ENCODE assay signal across 18 cellular contexts in the genomic region with DNA sequence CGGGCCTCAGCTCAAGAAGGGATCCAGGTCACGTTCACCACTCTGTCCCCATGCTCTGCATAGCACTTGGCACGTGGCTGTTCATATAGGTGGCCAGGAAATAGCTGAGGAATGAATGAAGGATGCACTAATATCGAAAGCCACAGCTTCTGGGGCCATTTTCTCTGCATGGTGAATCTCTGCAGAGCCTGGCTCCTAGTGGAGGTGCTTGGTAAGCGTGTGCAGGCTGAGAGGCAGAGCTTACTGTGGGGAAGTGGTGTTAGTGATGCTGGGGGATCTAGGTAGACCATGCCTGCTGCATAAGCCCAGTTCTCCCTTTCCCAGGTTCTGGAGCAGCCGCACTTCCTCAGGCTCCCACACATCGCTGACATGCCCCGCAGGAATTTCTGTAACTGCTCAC. TPM values are rescaled to one million over a fixed set of nuclear protein-coding genes. Genes with fewer than 3 reads are reported as not detected.
A peak's percentile ranks its signal among the peaks of the same experiment; 100 is the strongest.
DNase-seq lines count a peak whose midpoint lies in the region; ATAC-seq, FAIRE-seq and TF ChIP-seq lines count a peak whose summit lies in the region.
"Had no signal": no experiment of that assay in that cellular context is flagged by ENCODE, and none has a peak within 500 bp of the region (broad histone marks: within the 10 kb centered on the region; RNA-seq: fewer than 3 reads in every experiment).

No MANE protein-coding gene starts in this region.

- POLR2A ChIA-PET in endothelial cell of umbilical vein (lab: Charles Lee), result interaction anchor here (0.6 to 2.0 kb wide), 2 partner anchors 30 to 41 kb away, joined by 3 to 6 read pairs; partner anchors contain the start of gene PHLDA3

- intact Hi-C loops in breast epithelium (cut with DNase I; ENCODE audit: low total_unique reads) (no loop called here), mammary epithelial cell (cut with micrococcal nuclease) (no loop called here), endothelial cell of umbilical vein (cut with micrococcal nuclease) (no loop called here), ovary (cut with DNase I) (loop anchor here in 1 of 4 donors (5.0 kb wide), 1 partner anchor 991 kb away; no protein-coding TSS in a partner anchor)

- H3K4me2 ChIP-seq in mammary epithelial cell (ENCODE audit: insufficient read depth, low read depth, low read length) (no peak overlapping the region), endothelial cell of umbilical vein (ENCODE audit: insufficient read depth, low read length) (no peak overlapping the region)
- H3K4me2 ChIP-seq: SK-N-SH had no signal

- H4K20me1 ChIP-seq in mammary epithelial cell (ENCODE audit: insufficient read depth, low read length) (no peaks in the 10 kb centered on the region), endothelial cell of umbilical vein (replicated peaks; ENCODE audit: control insufficient read depth, extremely low read depth, insufficient read depth, low read length) (no peaks in the 10 kb centered on the region)

- FAIRE-seq in endothelial cell of umbilical vein (lab: Jason Lieb, UNC), result peak; percentile 4

- DNase-seq in breast epithelium (ENCODE audit: low spot score in 2 of 2), result no peak
- DNase-seq in mammary epithelial cell, result no peak
- no peak for DNase-seq in endothelial cell of umbilical vein (ENCODE audit: low read depth, low spot score)
- DNase-seq in ovary, result no peak
- no peak for DNase-seq in type B pancreatic cell (ENCODE audit: extremely low spot score, unreplicated experiment)
- DNase-seq in DMS 273 (lab: John Stamatoyannopoulos, UW; ENCODE audit: unreplicated experiment), result no peak
- DNase-seq in stimulated activated CD4-positive, alpha-beta T cell treated with anti-CD3 and anti-CD28 coated beads, Interleukin-1b, Interleukin-23, amount 100 ng/mL, for 48 hours, result no peak
- DNase-seq: 8988T; activated CD4-positive, alpha-beta T cell treated with anti-CD3 and anti-CD28 coated beads, Interleukin-2, amount 10 ng/mL, durations not matched to agents 24 days and 14 days; activated naive CD4-positive, alpha-beta T cell treated with Interleukin-2 at 50 U/mL for 16 hours; CD4-positive, alpha-beta memory T cell; DND-41; left colon; naive B cell; NCI-H524 treated with DMSO at 0.1 percent for 48 hours; psoas muscle; SK-N-SH had no signal

- WGBS in mammary epithelial cell (ENCODE audit: low coverage, missing lambda C conversion rate), result 31% methylated on average over 7 of the region's 8 CpGs
- WGBS in ovary, 3 donors, result 60 to 82% (median 75%) methylated on average over 8 of the region's 8 CpGs

- H3K4me1 Mint-ChIP-seq in type B pancreatic cell (ENCODE audit: unreplicated experiment), result peaks cover 58% of the 10 kb centered on the region
- H3K4me1 Mint-ChIP-seq: naive B cell had no signal

- H3K9me3 Mint-ChIP-seq in type B pancreatic cell, result no peaks in the 10 kb centered on the region
- H3K9me3 Mint-ChIP-seq: activated CD4-positive, alpha-beta T cell treated with anti-CD3 and anti-CD28 coated beads, Interleukin-2, amount 10 ng/mL, durations not matched to agents 24 days and 14 days; naive B cell had no signal

- no peak for ATAC-seq in HG03520 (IDR thresholded peaks at IDR 0.05; ENCODE audit: unreplicated experiment)
- ATAC-seq: left colon, psoas muscle had no signal

- H3K27ac ChIP-seq in breast epithelium (peak overlapping the region; percentile 97 to 99), mammary epithelial cell (ENCODE audit: insufficient read depth, low read depth, low read length) (no peak overlapping the region), endothelial cell of umbilical vein (ENCODE audit: insufficient read depth, low read depth, low read length) (no peak overlapping the region), ovary (peak overlapping the region; percentile 33 to 82)
- H3K27ac ChIP-seq: psoas muscle had no signal

- H3K36me3 ChIP-seq in breast epithelium (no peaks in the 10 kb centered on the region), mammary epithelial cell (ENCODE audit: insufficient read depth, low read length) (peaks cover 2% of the 10 kb centered on the region), endothelial cell of umbilical vein (ENCODE audit: control insufficient read depth in 2 of 2, extremely low read depth in 1 of 2, insufficient read depth in 2 of 2, low read length in 2 of 2) (peaks cover 5 to 9% of the 10 kb centered on the region in 2 experiments), ovary (no peaks in the 10 kb centered on the region)

- CTCF ChIA-PET in mammary epithelial cell (lab: Charles Lee; ENCODE audit: low non-redundant PET), result no interaction called here
- CTCF ChIA-PET in endothelial cell of umbilical vein (lab: Charles Lee), result interaction anchor here (1.6 to 28.3 kb wide), 3 partner anchors 7 to 23 kb away, joined by 3 to 1317 read pairs (median 1317); partner anchors contain the start of gene CSRP1

- H3K27me3 ChIP-seq in breast epithelium (no peaks in the 10 kb centered on the region), mammary epithelial cell (ENCODE audit: insufficient read depth, low read length) (no peaks in the 10 kb centered on the region), endothelial cell of umbilical vein (ENCODE audit: control insufficient read depth in 2 of 2, insufficient read depth in 2 of 2, low read length in 2 of 2) (no peaks in the 10 kb centered on the region), ovary (no peaks in the 10 kb centered on the region)

- no peaks in the 10 kb centered on the region for H3K9me3 ChIP-seq in breast epithelium
- H3K9me3 ChIP-seq in mammary epithelial cell (replicated peaks; ENCODE audit: insufficient read depth, low read length), result no peaks in the 10 kb centered on the region
- no peaks in the 10 kb centered on the region for H3K9me3 ChIP-seq in endothelial cell of umbilical vein (replicated peaks; ENCODE audit: control insufficient read depth, insufficient read depth, low read length)
- H3K9me3 ChIP-seq in ovary, result no peaks in the 10 kb centered on the region
- H3K9me3 ChIP-seq: psoas muscle, SK-N-SH had no signal

- H3K4me3 Mint-ChIP-seq in type B pancreatic cell, result no peak overlapping the region
- H3K4me3 Mint-ChIP-seq: activated CD4-positive, alpha-beta T cell treated with anti-CD3 and anti-CD28 coated beads, Interleukin-2, amount 10 ng/mL, durations not matched to agents 24 days and 14 days; CD4-positive, alpha-beta memory T cell had no signal

- peaks cover 34 to 46% of the 10 kb centered on the region in 2 donors for H3K4me1 ChIP-seq in breast epithelium
- H3K4me1 ChIP-seq in mammary epithelial cell (ENCODE audit: insufficient read depth, low read length), result peaks cover 80% of the 10 kb centered on the region
- H3K4me1 ChIP-seq in endothelial cell of umbilical vein (ENCODE audit: control insufficient read depth, extremely low read depth, insufficient read depth, low read length), result peaks cover 60% of the 10 kb centered on the region
- H3K4me1 ChIP-seq in ovary (ENCODE audit: insufficient read depth), result peaks cover 59% of the 10 kb centered on the region

- peaks cover 93% of the 10 kb centered on the region for H3K79me2 ChIP-seq in mammary epithelial cell (ENCODE audit: insufficient read depth, low read length)
- peaks cover 86% of the 10 kb centered on the region for H3K79me2 ChIP-seq in endothelial cell of umbilical vein (ENCODE audit: control insufficient read depth, insufficient read depth, low read length)

- H3K9ac ChIP-seq in mammary epithelial cell (ENCODE audit: insufficient read depth, low read length), result no peak overlapping the region
- H3K9ac ChIP-seq in endothelial cell of umbilical vein (replicated peaks; ENCODE audit: extremely low read depth, insufficient read depth, low read length), result no peak overlapping the region
- H3K9ac ChIP-seq: SK-N-SH had no signal

- no peaks in the 10 kb centered on the region for H3K9me1 ChIP-seq in endothelial cell of umbilical vein (replicated peaks; ENCODE audit: control insufficient read depth, extremely low read depth, insufficient read depth, low read length)

- peak overlapping the region; percentile 80 for H3K27ac Mint-ChIP-seq in type B pancreatic cell
- H3K27ac Mint-ChIP-seq: activated CD4-positive, alpha-beta T cell treated with anti-CD3 and anti-CD28 coated beads, Interleukin-2, amount 10 ng/mL, durations not matched to agents 24 days and 14 days had no signal

- no peak for TF ChIP-seq CTCF in breast epithelium (IDR thresholded peaks at IDR 0.05)
- no peak for TF ChIP-seq CTCF in mammary epithelial cell (conservative IDR thresholded peaks at IDR 0.05 in 1 of 2, IDR thresholded peaks at IDR 0.05 in 1 of 2; ENCODE audit: extremely low read depth in 1 of 2, insufficient read depth in 1 of 2, low read depth in 1 of 2, low read length in 2 of 2)
- TF ChIP-seq CTCF in endothelial cell of umbilical vein (IDR thresholded peaks at IDR 0.05; ENCODE audit: extremely low read depth in 1 of 2, insufficient read depth in 1 of 2, low read depth in 1 of 2, low read length in 2 of 2), result no peak
- no peak for TF ChIP-seq CTCF in ovary (IDR thresholded peaks at IDR 0.05)
- TF ChIP-seq CTCF in type B pancreatic cell (conservative IDR thresholded peaks at IDR 0.05), result peak; percentile 24

- no peak for TF ChIP-seq POLR2A in breast epithelium (IDR thresholded peaks at IDR 0.05)
- no peak for TF ChIP-seq POLR2A in endothelial cell of umbilical vein (IDR thresholded peaks at IDR 0.05; ENCODE audit: low read depth, low read length)
- TF ChIP-seq POLR2A in ovary (IDR thresholded peaks at IDR 0.05), result no peak

- no peak overlapping the region for H2AFZ ChIP-seq in mammary epithelial cell (ENCODE audit: low read depth, low read length)
- H2AFZ ChIP-seq in endothelial cell of umbilical vein (ENCODE audit: low read depth, low read length), result no peak overlapping the region

- in situ Hi-C loops in mammary epithelial cell (cut with MboI; ENCODE audit: low sequenced_read_pairs in 2 of 2), result no loop called here

- no TSS peak for BruUV-seq in mammary epithelial cell (replicated peaks; lab: Mats Ljungman, UMichigan)
- BruUV-seq in endothelial cell of umbilical vein (replicated peaks; lab: Mats Ljungman, UMichigan), result no TSS peak

- no peaks in the 10 kb centered on the region for H3K27me3 Mint-ChIP-seq in type B pancreatic cell
- H3K27me3 Mint-ChIP-seq: activated CD4-positive, alpha-beta T cell treated with anti-CD3 and anti-CD28 coated beads, Interleukin-2, amount 10 ng/mL, durations not matched to agents 24 days and 14 days; CD4-positive, alpha-beta memory T cell; naive B cell had no signal

- H3K4me3 ChIP-seq in breast epithelium (peak overlapping the region in 2 of 3 donors; percentile 16 to 96), mammary epithelial cell (replicated peaks in 1 of 3; ENCODE audit: insufficient read depth in 1 of 3, low read depth in 2 of 3, low read length in 3 of 3) (no peak overlapping the region), endothelial cell of umbilical vein (replicated peaks in 1 of 3; ENCODE audit: insufficient read depth in 1 of 3, low read depth in 1 of 3, low read length in 3 of 3) (no peak overlapping the region), ovary (no peak overlapping the region)
- H3K4me3 ChIP-seq: psoas muscle had no signal

- dilution Hi-C loops in mammary epithelial cell (cut with HindIII; ENCODE audit: low sequenced_read_pairs), result no loop called here
- dilution Hi-C loops in endothelial cell of umbilical vein (cut with MboI; ENCODE audit: extremely low pct_ligation_motif_present, low sequenced_read_pairs), result no loop called here

- H3K36me3 Mint-ChIP-seq in type B pancreatic cell, result peaks cover 3% of the 10 kb centered on the region

- no peak for TF ChIP-seq EP300 in ovary (IDR thresholded peaks at IDR 0.05)

RNA-seq across cellular contexts. Expression of gene CSRP1, which starts 8.3 kb away (rescaled TPM):
- total RNA-seq in breast epithelium, result 1,000 to 10,000 TPM in 1 of 3 donors, 100 to 1,000 TPM in 2; 186 to 1,491 (median 767) TPM
- total RNA-seq in mammary epithelial cell, result 100 to 1,000 TPM; 145 to 609 TPM
- polyA plus RNA-seq in mammary epithelial cell, result 231 TPM
- polyA minus RNA-seq in mammary epithelial cell, result 209 TPM
- total RNA-seq in endothelial cell of umbilical vein, result 332 and 393 TPM in 2 replicates
- polyA plus RNA-seq in endothelial cell of umbilical vein, result 510 and 560 TPM in 2 replicates
- polyA plus RNA-seq in endothelial cell of umbilical vein (2011; cell fraction: cytosol; rRNA removed), result 538 and 578 TPM in 2 replicates
- 426 and 474 TPM in 2 replicates for polyA plus RNA-seq in endothelial cell of umbilical vein (2011; cell fraction: nucleus; rRNA removed)
- polyA plus RNA-seq in endothelial cell of umbilical vein (2012), result 291 and 393 TPM in 2 replicates
- polyA minus RNA-seq in endothelial cell of umbilical vein, result 360 and 393 TPM in 2 replicates
- polyA minus RNA-seq in endothelial cell of umbilical vein (2011; cell fraction: cytosol; rRNA and poly(A)+ RNA removed), result 93.8 TPM
- 111 and 143 TPM in 2 replicates for polyA minus RNA-seq in endothelial cell of umbilical vein (2011; cell fraction: nucleus; rRNA and poly(A)+ RNA removed)
- total RNA-seq in ovary, result 100 to 1,000 TPM; 205 to 767 (median 274) TPM
- polyA plus RNA-seq in ovary, result 100 to 1,000 TPM; 270 to 783 TPM
- total RNA-seq in type B pancreatic cell (ENCODE audit: low replicate concordance), result 7.3 and 139 TPM in 2 replicates

RNA-seq across cellular contexts. Expression of gene PHLDA3, which starts 29.6 kb away (rescaled TPM):
- total RNA-seq in breast epithelium, result 100 to 1,000 TPM in 1 of 3 donors, 10 to 100 TPM in 2; 65.7 to 116 (median 92.7) TPM
- total RNA-seq in mammary epithelial cell, result 100 to 1,000 TPM; 132 to 205 TPM
- polyA plus RNA-seq in mammary epithelial cell, result 96.4 TPM
- polyA minus RNA-seq in mammary epithelial cell, result 27.0 TPM
- total RNA-seq in endothelial cell of umbilical vein, result 29.5 and 35.6 TPM in 2 replicates
- polyA plus RNA-seq in endothelial cell of umbilical vein, result 21.4 and 24.4 TPM in 2 replicates
- 14.4 and 26.7 TPM in 2 replicates for polyA plus RNA-seq in endothelial cell of umbilical vein (2011; cell fraction: cytosol; rRNA removed)
- polyA plus RNA-seq in endothelial cell of umbilical vein (2011; cell fraction: nucleus; rRNA removed), result 9.6 and 10.4 TPM in 2 replicates
- polyA plus RNA-seq in endothelial cell of umbilical vein (2012), result 21.0 and 23.4 TPM in 2 replicates
- 7.8 and 8.0 TPM in 2 replicates for polyA minus RNA-seq in endothelial cell of umbilical vein
- 19.4 TPM for polyA minus RNA-seq in endothelial cell of umbilical vein (2011; cell fraction: cytosol; rRNA and poly(A)+ RNA removed)
- 3.2 and 8.5 TPM in 2 replicates for polyA minus RNA-seq in endothelial cell of umbilical vein (2011; cell fraction: nucleus; rRNA and poly(A)+ RNA removed)
- 10 to 100 TPM; 21.7 to 38.2 (median 29.0) TPM for total RNA-seq in ovary
- 10 to 100 TPM in 1 of 2 donors, 1 to 10 TPM in 1; 4.7 to 17.5 TPM for polyA plus RNA-seq in ovary
- total RNA-seq in type B pancreatic cell (ENCODE audit: low replicate concordance), result 59.3 and 132 TPM in 2 replicates

RNA-seq across cellular contexts. Expression of gene NAV1, which starts 40.3 kb away (rescaled TPM):
- total RNA-seq in breast epithelium (10 to 100 TPM; 11.3 to 31.5 (median 22.7) TPM), mammary epithelial cell (10 to 100 TPM; 24.3 to 94.2 TPM), endothelial cell of umbilical vein (136 and 138 TPM in 2 replicates), ovary (10 to 100 TPM in 4 of 7 donors, 1 to 10 TPM in 3; 6.2 to 19.6 (median 11.3) TPM), type B pancreatic cell (ENCODE audit: low replicate concordance) (38.1 and 44.9 TPM in 2 replicates)
- polyA plus RNA-seq in mammary epithelial cell (48.9 TPM), endothelial cell of umbilical vein (16.3 and 19.9 TPM in 2 replicates), ovary (10 to 100 TPM in 1 of 2 donors, 1 to 10 TPM in 1; 3.4 to 17.3 TPM)
- polyA minus RNA-seq in mammary epithelial cell (177 TPM), endothelial cell of umbilical vein (45.0 and 46.8 TPM in 2 replicates)
- polyA plus RNA-seq in endothelial cell of umbilical vein (2011; cell fraction: cytosol; rRNA removed), result 27.2 and 31.1 TPM in 2 replicates
- polyA plus RNA-seq in endothelial cell of umbilical vein (2011; cell fraction: nucleus; rRNA removed), result 58.6 and 65.0 TPM in 2 replicates
- 73.9 and 86.9 TPM in 2 replicates for polyA plus RNA-seq in endothelial cell of umbilical vein (2012)
- 0.31 TPM for polyA minus RNA-seq in endothelial cell of umbilical vein (2011; cell fraction: cytosol; rRNA and poly(A)+ RNA removed)
- polyA minus RNA-seq in endothelial cell of umbilical vein (2011; cell fraction: nucleus; rRNA and poly(A)+ RNA removed), result 83.9 and 99.0 TPM in 2 replicates

Comparison
In these comparisons a context has a peak if more than half of its experiments do, and no peak if none do; other contexts are left out.
1. H3K27ac ChIP-seq: peak in breast epithelium (2 of 2) and ovary (2 of 2); none in mammary epithelial cell (single experiment) and endothelial cell of umbilical vein (single experiment).
2. H3K4me3 ChIP-seq: peak in breast epithelium (2 of 3); none in mammary epithelial cell (0 of 3), endothelial cell of umbilical vein (0 of 3) and ovary (single experiment).